ENCODE assay signal across 16 cellular contexts in genomic region chr2:219289195-219289536, GRCh38. TPM values are rescaled to one million over a fixed set of nuclear protein-coding genes. Genes with fewer than 3 reads are reported as not detected.
DNase-seq lines count a peak whose midpoint lies in the region; ATAC-seq, FAIRE-seq and TF ChIP-seq lines count a peak whose summit lies in the region.
"Had no signal": no experiment of that assay in that cellular context is flagged by ENCODE, and none has a peak within 500 bp of the region (broad histone marks: within the 10 kb centered on the region; RNA-seq: fewer than 3 reads in every experiment).

No MANE protein-coding gene starts in this region.

- ATAC-seq in heart right ventricle (no peak), Right ventricle myocardium inferior (no peak), foreskin keratinocyte (no peak)
- ATAC-seq: natural killer cell treated with Interleukin-12 subunit alpha and Interleukin-12 subunit beta and Interleukin-15 and Interleukin-18, amount 100 ng/mL, for 72 hours; stimulated activated effector memory CD8-positive, alpha-beta T cell treated with anti-CD3 and anti-CD28 coated beads, Interleukin-12 subunit alpha, Interleukin-12 subunit beta, amount 100 ng/mL, for 72 hours had no signal

- H3K9ac ChIP-seq in rectal smooth muscle tissue (ENCODE audit: low read length): no peak overlapping the region

- WGBS in heart right ventricle, 2 donors: 66 to 71% methylated on average over 6 of the region's 6 CpGs
- WGBS in esophagus, 2 donors: 59 to 71% methylated on average over 6 of the region's 6 CpGs

- no peaks in the 10 kb centered on the region for H3K27me3 ChIP-seq in heart right ventricle
- H3K27me3 ChIP-seq in esophagus (ENCODE audit: control insufficient read depth in 1 of 2, insufficient read depth in 2 of 2, low read length in 2 of 2): no peaks in the 10 kb centered on the region
- no peaks in the 10 kb centered on the region for H3K27me3 ChIP-seq in rectal smooth muscle tissue (ENCODE audit: control insufficient read depth, insufficient read depth, low read length)
- no peaks in the 10 kb centered on the region for H3K27me3 ChIP-seq in foreskin keratinocyte

- no peak overlapping the region for H3K4me3 ChIP-seq in heart right ventricle
- no peak overlapping the region for H3K4me3 ChIP-seq in esophagus (ENCODE audit: low read depth in 1 of 2, low read length in 2 of 2)
- peak overlapping the region; percentile 29 for H3K4me3 ChIP-seq in rectal smooth muscle tissue (ENCODE audit: low read length)
- H3K4me3 ChIP-seq: lung, SK-N-MC had no signal

- H3K4me1 ChIP-seq in heart right ventricle (peaks cover 0 to 31% (median 4%) of the 10 kb centered on the region in 9 donors), esophagus (ENCODE audit: control insufficient read depth in 2 of 2, insufficient read depth in 2 of 2, low read length in 1 of 2) (peaks cover 3 to 35% of the 10 kb centered on the region in 2 donors), rectal smooth muscle tissue (ENCODE audit: control insufficient read depth, insufficient read depth, low read length) (peaks cover 10% of the 10 kb centered on the region), foreskin keratinocyte (peaks cover 16% of the 10 kb centered on the region)

- H3K9me3 ChIP-seq in heart right ventricle (no peaks in the 10 kb centered on the region), esophagus (ENCODE audit: control insufficient read depth in 2 of 2, insufficient read depth in 1 of 2, low read depth in 1 of 2, low read length in 1 of 2) (no peaks in the 10 kb centered on the region)

- TF ChIP-seq CTCF in heart right ventricle (IDR thresholded peaks at IDR 0.05): no peak
- no peak for TF ChIP-seq CTCF in foreskin keratinocyte (conservative IDR thresholded peaks at IDR 0.05)
- no peak for TF ChIP-seq CTCF in D721Med (IDR thresholded peaks at IDR 0.05; ENCODE audit: insufficient read depth, missing control alignments)

- DNase-seq in heart right ventricle: no peak
- DNase-seq in Right ventricle myocardium inferior (ENCODE audit: missing footprints): no peak
- no peak for DNase-seq in foreskin keratinocyte
- DNase-seq in OCI-M1 (lab: John Stamatoyannopoulos, UW): no peak
- no peak for DNase-seq in D721Med (ENCODE audit: insufficient read length, low spot score)
- no peak for DNase-seq in putamen (ENCODE audit: low spot score)
- DNase-seq: NCI-H146 had no signal

- no peak for FAIRE-seq in D721Med (lab: Jason Lieb, UNC)

- H3K27ac ChIP-seq in heart right ventricle: peak overlapping the region in 8 of 10 donors; percentile 18 to 71 (median 49)
- peak overlapping the region; percentile 41 to 74 for H3K27ac ChIP-seq in esophagus (ENCODE audit: low read depth in 2 of 2, low read length in 1 of 2)
- H3K27ac ChIP-seq in rectal smooth muscle tissue (ENCODE audit: low read depth, low read length): peak overlapping the region; percentile 56
- no peak overlapping the region for H3K27ac ChIP-seq in foreskin keratinocyte
- H3K27ac ChIP-seq: HL-60, SK-N-MC had no signal

- H3K36me3 ChIP-seq in heart right ventricle: peaks cover 0 to 27% (median 16%) of the 10 kb centered on the region in 9 donors
- peaks cover 0 to 11% of the 10 kb centered on the region in 2 donors for H3K36me3 ChIP-seq in esophagus (ENCODE audit: control insufficient read depth in 2 of 2, insufficient read depth in 2 of 2, low read length in 1 of 2)
- peaks cover 4% of the 10 kb centered on the region for H3K36me3 ChIP-seq in rectal smooth muscle tissue (ENCODE audit: control insufficient read depth, insufficient read depth, low read length)

- intact Hi-C loops in heart right ventricle (cut with DNase I) (no loop called here), Right ventricle myocardium inferior (cut with DNase I) (loop anchor here (10.0 kb wide), 1 partner anchor 216 kb away; no protein-coding TSS in a partner anchor)

RNA-seq across cellular contexts. Expression of gene DNAJB2, which starts 10.0 kb away (rescaled TPM):
- total RNA-seq in heart right ventricle (10 to 100 TPM; 55.6 to 87.6 (median 83.1) TPM), Right ventricle myocardium inferior (80.4 TPM), foreskin keratinocyte (27.9 and 39.2 TPM in 2 replicates)
- polyA plus RNA-seq in heart right ventricle (100 to 1,000 TPM in 1 of 2 donors, 10 to 100 TPM in 1; 76.9 to 148 TPM), esophagus (10 to 100 TPM; 42.4 to 47.8 TPM), foreskin keratinocyte (32.3 and 48.7 TPM in 2 replicates)

RNA-seq across cellular contexts. Expression of gene PTPRN, which starts 20.0 kb away (rescaled TPM):
- total RNA-seq in heart right ventricle: under 1 TPM in 6 of 10 donors, not detected in 4; 0.26 to 0.51 (median 0.31) TPM
- polyA plus RNA-seq in heart right ventricle: under 1 TPM in 1 of 2 donors, not detected in 1; 0.09 TPM
- total RNA-seq in Right ventricle myocardium inferior: not detected
- under 1 TPM; 0.02 to 0.14 TPM for polyA plus RNA-seq in esophagus
- not detected in 2 replicates for total RNA-seq in foreskin keratinocyte
- polyA plus RNA-seq in foreskin keratinocyte: not detected in 2 replicates
- total RNA-seq: dermis microvascular lymphatic vessel endothelial cell; natural killer cell treated with Interleukin-12 subunit alpha and Interleukin-12 subunit beta and Interleukin-15 and Interleukin-18, amount 100 ng/mL, for 72 hours had no signal

RNA-seq across cellular contexts. Expression of gene TUBA4A, which starts 35.4 kb away (rescaled TPM):
- total RNA-seq in heart right ventricle (100 to 1,000 TPM in 7 of 10 donors, 10 to 100 TPM in 3; 76.0 to 245 (median 145) TPM), Right ventricle myocardium inferior (128 TPM), foreskin keratinocyte (271 and 318 TPM in 2 replicates)
- polyA plus RNA-seq in heart right ventricle (100 to 1,000 TPM in 1 of 2 donors, 10 to 100 TPM in 1; 61.0 to 341 TPM), esophagus (100 to 1,000 TPM in 1 of 2 donors, 10 to 100 TPM in 1; 89.0 to 161 TPM), foreskin keratinocyte (451 and 562 TPM in 2 replicates)

RNA-seq across cellular contexts. Expression of gene TUBA4B, which starts 36.1 kb away (rescaled TPM):
- total RNA-seq in heart right ventricle: not detected
- polyA plus RNA-seq in heart right ventricle: not detected
- not detected for total RNA-seq in Right ventricle myocardium inferior
- under 1 TPM in 1 of 2 donors, not detected in 1; 0.02 TPM for polyA plus RNA-seq in esophagus
- not detected in 2 replicates for total RNA-seq in foreskin keratinocyte
- polyA plus RNA-seq in foreskin keratinocyte: 0.07 TPM in 1 of 2 replicates, not detected in the other
- total RNA-seq: dermis microvascular lymphatic vessel endothelial cell; natural killer cell treated with Interleukin-12 subunit alpha and Interleukin-12 subunit beta and Interleukin-15 and Interleukin-18, amount 100 ng/mL, for 72 hours; NCI-H460 had no signal

RNA-seq across cellular contexts. Expression of gene RESP18, which starts 43.4 kb away (rescaled TPM):
- total RNA-seq in heart right ventricle (not detected), Right ventricle myocardium inferior (not detected), foreskin keratinocyte (not detected in 2 replicates)
- polyA plus RNA-seq in heart right ventricle (not detected), esophagus (not detected), foreskin keratinocyte (not detected in 2 replicates)
- total RNA-seq: dermis microvascular lymphatic vessel endothelial cell; lung; natural killer cell treated with Interleukin-12 subunit alpha and Interleukin-12 subunit beta and Interleukin-15 and Interleukin-18, amount 100 ng/mL, for 72 hours; NCI-H460 had no signal
- polyA plus RNA-seq: lung had no signal
